Comparison of ENCODE assay signal across 31 cellular contexts in genomic region chr10:130396044-130396443, GRCh38.
"Had no signal": no experiment of that assay in that cellular context is flagged by ENCODE, and none has a peak within 500 bp of the region (broad histone marks: within the 10 kb centered on the region; RNA-seq: fewer than 3 reads in every experiment).

No MANE protein-coding gene starts in this region.

- H3K4me1 Mint-ChIP-seq: activated CD4-positive, alpha-beta T cell treated with anti-CD3 and anti-CD28 coated beads, Interleukin-2, amount 10 ng/mL, durations not matched to agents 24 days and 14 days; activated naive CD4-positive, alpha-beta T cell treated with anti-CD3 and anti-CD28 coated beads, Interleukin-2, amount 10 ng/mL, durations not matched to agents 7 days and 5 days; activated naive CD8-positive, alpha-beta T cell treated with anti-CD3 and anti-CD28 coated beads, Interleukin-2, amount 50 U/mL, for 24 hours; central memory CD8-positive, alpha-beta T cell had no signal

- FAIRE-seq: TTC549 had no signal

- H3K9ac ChIP-seq: SK-N-SH had no signal

- H3K27me3 Mint-ChIP-seq: activated CD4-positive, alpha-beta T cell treated with anti-CD3 and anti-CD28 coated beads, Interleukin-2, amount 10 ng/mL, durations not matched to agents 24 days and 14 days; activated naive CD4-positive, alpha-beta T cell treated with anti-CD3 and anti-CD28 coated beads, Interleukin-2, amount 10 ng/mL, durations not matched to agents 7 days and 5 days; activated naive CD8-positive, alpha-beta T cell; activated naive CD8-positive, alpha-beta T cell treated with anti-CD3 and anti-CD28 coated beads, Interleukin-2, amount 50 U/mL, for 24 hours had no signal

- H3K27ac Mint-ChIP-seq: activated CD4-positive, alpha-beta T cell treated with anti-CD3 and anti-CD28 coated beads, Interleukin-2, amount 10 ng/mL, durations not matched to agents 24 days and 14 days; activated CD8-positive, alpha-beta T cell treated with anti-CD3 and anti-CD28 coated beads, Interleukin-2, amount 10 ng/mL, durations not matched to agents 7 days and 5 days; activated naive CD4-positive, alpha-beta T cell treated with anti-CD3 and anti-CD28 coated beads, Interleukin-2, amount 10 ng/mL, durations not matched to agents 7 days and 5 days; activated naive CD8-positive, alpha-beta T cell; activated naive CD8-positive, alpha-beta T cell treated with anti-CD3 and anti-CD28 coated beads, Interleukin-2, amount 50 U/mL, for 24 hours; T-helper 1 cell treated with Interleukin-12 subunit alpha and Interleukin-12 subunit beta and Interleukin-4 antibody, amounts not matched to agents 30 μg/mL and 1 μg/mL, for 36 hours; T-helper 2 cell treated with Interferon-gamma antibody and Interleukin-4, amounts not matched to agents 5 μg/mL and 100 μg/mL, for 36 hours had no signal

- H3K36me3 ChIP-seq: brain microvascular endothelial cell, Peyer's patch, SJSA1 had no signal

- H3K4me3 ChIP-seq: Peyer's patch, SJSA1 had no signal

- H3K9me3 ChIP-seq: SK-N-SH had no signal

- H3K4me1 ChIP-seq: Peyer's patch, SJSA1 had no signal

- ATAC-seq: activated CD8-positive, alpha-beta T cell treated with anti-CD3 and anti-CD28 coated beads, Interleukin-2, amount 10 ng/mL, durations not matched to agents 7 days and 5 days; activated naive CD8-positive, alpha-beta T cell treated with anti-CD3 and anti-CD28 coated beads, Interleukin-2, amount 50 U/mL, for 24 hours; PC-3 had no signal

- DNase-seq: activated CD4-positive, alpha-beta T cell treated with anti-CD3 and anti-CD28 coated beads, Interleukin-2, amount 10 ng/mL, durations not matched to agents 24 days and 14 days; activated CD4-positive, alpha-beta T cell treated with anti-CD3 and anti-CD28 coated beads, Interleukin-2, amount 50 U/mL, for 4 hours; activated CD8-positive, alpha-beta T cell treated with anti-CD3 and anti-CD28 coated beads, Interleukin-2, amount 10 ng/mL, durations not matched to agents 7 days and 5 days; activated effector memory CD4-positive, alpha-beta T cell treated with Interleukin-2 at 50 U/mL for 16 hours; activated naive CD4-positive, alpha-beta T cell treated with anti-CD3 and anti-CD28 coated beads, Interleukin-2, amount 10 ng/mL, durations not matched to agents 7 days and 5 days; activated naive CD8-positive, alpha-beta T cell treated with anti-CD3 and anti-CD28 coated beads, Interleukin-2, amount 50 U/mL, for 24 hours; activated T-cell treated with anti-CD3 and anti-CD28 coated beads, Interleukin-2, amount 50 U/mL, for 48 hours; aorta; brain microvascular endothelial cell; Karpas-422; KBM-7; NCI-H1048; NCI-H1105 treated with DMSO at 0.1 percent for 48 hours; NCI-H1436; NCI-H1694; NCI-H1930; NCI-H345; NCI-H524 treated with DMSO at 0.1 percent for 48 hours; NCI-H748 treated with DMSO at 0.1 percent for 48 hours; NK-92 treated with Interleukin-12 subunit alpha and Interleukin-12 subunit beta, amount 100 ng/mL, for 24 hours; PC-3; RPMI8226; SHP77 treated with DMSO at 0.1 percent for 48 hours; SK-N-SH had no signal

- H3K4me2 ChIP-seq: SK-N-SH had no signal

- H3K36me3 Mint-ChIP-seq: activated naive CD4-positive, alpha-beta T cell treated with anti-CD3 and anti-CD28 coated beads, Interleukin-2, amount 10 ng/mL, durations not matched to agents 7 days and 5 days had no signal

- H3K4me3 Mint-ChIP-seq: activated CD4-positive, alpha-beta T cell treated with anti-CD3 and anti-CD28 coated beads, Interleukin-2, amount 10 ng/mL, durations not matched to agents 24 days and 14 days; activated CD8-positive, alpha-beta T cell treated with anti-CD3 and anti-CD28 coated beads, Interleukin-2, amount 10 ng/mL, durations not matched to agents 7 days and 5 days; activated naive CD4-positive, alpha-beta T cell treated with anti-CD3 and anti-CD28 coated beads, Interleukin-2, amount 10 ng/mL, durations not matched to agents 7 days and 5 days; activated naive CD8-positive, alpha-beta T cell; activated naive CD8-positive, alpha-beta T cell treated with anti-CD3 and anti-CD28 coated beads, Interleukin-2, amount 50 U/mL, for 24 hours; central memory CD8-positive, alpha-beta T cell; T-helper 1 cell treated with Interleukin-12 subunit alpha and Interleukin-12 subunit beta and Interleukin-4 antibody, amounts not matched to agents 30 μg/mL and 1 μg/mL, for 36 hours; T-helper 2 cell treated with Interferon-gamma antibody and Interleukin-4, amounts not matched to agents 5 μg/mL and 100 μg/mL, for 36 hours had no signal

- H3K27ac ChIP-seq: brain microvascular endothelial cell, Peyer's patch, SJSA1 had no signal

- H3K27me3 ChIP-seq: brain microvascular endothelial cell, Peyer's patch, SJSA1 had no signal
